In genomic region chr2:101478561-101479001, GRCh38 we compare ENCODE assay signal across 32 cellular contexts. TPM values are rescaled to one million over a fixed set of nuclear protein-coding genes. Genes with fewer than 3 reads are reported as not detected.
DNase-seq lines count a peak whose midpoint lies in the region; ATAC-seq, FAIRE-seq and TF ChIP-seq lines count a peak whose summit lies in the region.
"Had no signal": no experiment of that assay in that cellular context is flagged by ENCODE, and none has a peak within 500 bp of the region (broad histone marks: within the 10 kb centered on the region; RNA-seq: fewer than 3 reads in every experiment).

No MANE protein-coding gene starts in this region.

- no peak overlapping the region for H3K9ac ChIP-seq in HepG2 (ENCODE audit: insufficient read depth, low read depth, low read length)

- TF ChIP-seq POLR2A in right lobe of liver (IDR thresholded peaks at IDR 0.05) (no peak), HepG2 (IDR thresholded peaks at IDR 0.05; ENCODE audit: insufficient read depth in 1 of 2, low read depth in 2 of 2, low read length in 2 of 2) (no peak)

- in situ Hi-C loops in HepG2 (cut with HindIII; ENCODE audit: extremely low pct_ligation_motif_present, low pct_unique_long_range_greater_than_20kb) (no loop called here), astrocyte of the spinal cord (cut with HindIII; ENCODE audit: low sequenced_read_pairs) (no loop called here)

- no peak for FAIRE-seq in HepG2 (lab: Jason Lieb, UNC)
- FAIRE-seq: A204.1, colon, islet of Langerhans, small intestine had no signal

- BruUV-seq in HepG2 (replicated peaks; lab: Mats Ljungman, UMichigan), result no TSS peak

- H3K4me1 ChIP-seq in right lobe of liver, result peaks cover 0 to 6% (median 0%) of the 10 kb centered on the region in 4 donors
- peaks cover 5% of the 10 kb centered on the region for H3K4me1 ChIP-seq in HepG2 (ENCODE audit: insufficient read depth, low read length)

- H3K27ac ChIP-seq in right lobe of liver (no peak overlapping the region), HepG2 (ENCODE audit: extremely low read length, insufficient read depth, low read length) (no peak overlapping the region)
- H3K27ac ChIP-seq: brain microvascular endothelial cell, epithelial cell of prostate, gastroesophageal sphincter, left lung, stomach, tibial nerve had no signal

- POLR2A ChIA-PET in HepG2 (lab: Yijun Ruan, JAX), result no interaction called here

- H3K9me3 ChIP-seq in right lobe of liver, result no peaks in the 10 kb centered on the region
- H3K9me3 ChIP-seq in HepG2 (ENCODE audit: low read length), result no peaks in the 10 kb centered on the region
- H3K9me3 ChIP-seq: gastroesophageal sphincter, left lung, stomach, tibial nerve had no signal

- peaks cover 0 to 5% of the 10 kb centered on the region in 2 donors for H3K27me3 ChIP-seq in right lobe of liver
- peaks cover 6 to 32% of the 10 kb centered on the region in 2 experiments; a peak in 4 of 5 replicates for H3K27me3 ChIP-seq in HepG2 (ENCODE audit: control insufficient read depth in 1 of 2, insufficient read depth in 2 of 2, low read length in 2 of 2)
- H3K27me3 ChIP-seq: brain microvascular endothelial cell, gastroesophageal sphincter, tibial nerve had no signal

- TF ChIP-seq CTCF in right lobe of liver (IDR thresholded peaks at IDR 0.05) (no peak), HepG2 (CRISPR knock-in tag; IDR thresholded peaks at IDR 0.05) (no peak), astrocyte of the spinal cord (IDR thresholded peaks at IDR 0.05; ENCODE audit: low read depth, low read length) (no peak), fibroblast of the aortic adventitia (IDR thresholded peaks at IDR 0.05; ENCODE audit: insufficient read depth, low read length) (no peak)

- TF ChIP-seq RAD21 in HepG2 (CRISPR knock-in tag; IDR thresholded peaks at IDR 0.05), result no peak

- no peaks in the 10 kb centered on the region for H4K20me1 ChIP-seq in HepG2 (ENCODE audit: insufficient read depth, low read length)

- H3K4me2 ChIP-seq in HepG2 (ENCODE audit: low read depth, low read length), result no peak overlapping the region

- peak in 3 of 4 donors; percentile 8 to 31 (median 28) for ATAC-seq in right lobe of liver
- no peak for ATAC-seq in HepG2
- ATAC-seq in GM19324 (IDR thresholded peaks at IDR 0.05; ENCODE audit: low FRiP score, unreplicated experiment), result no peak
- ATAC-seq: CD8-positive, alpha-beta T cell; gastroesophageal sphincter; left lung; naive thymus-derived CD8-positive, alpha-beta T cell had no signal

- DNase-seq in right lobe of liver (no peak), HepG2 (ENCODE audit: low spot score) (no peak), astrocyte of the spinal cord (ENCODE audit: low read depth, low spot score) (peak; percentile 61), fibroblast of the aortic adventitia (ENCODE audit: low read depth) (peak; percentile 66), superior temporal gyrus (ENCODE audit: extremely low spot score) (peak; percentile 36), hypothalamus (lab: John Stamatoyannopoulos, UW) (no peak)
- DNase-seq in stimulated activated CD4-positive, alpha-beta T cell treated with anti-CD3 and anti-CD28 coated beads, Interleukin-4, amount 100 ng/mL, for 1 hour, result no peak
- DNase-seq: activated CD4-positive, alpha-beta memory T cell treated with anti-CD3 and anti-CD28 coated beads, Interleukin-2, amount 10 ng/mL, durations not matched to agents 7 days and 5 days; activated CD4-positive, CD25-positive, alpha-beta regulatory T cell treated with anti-CD3 and anti-CD28 coated beads, Interleukin-2, amount 50 U/mL, for 72 hours; activated CD8-positive, alpha-beta memory T cell treated with anti-CD3 and anti-CD28 coated beads, Interleukin-2, amount 50 U/mL, for 48 hours; activated effector memory CD4-positive, alpha-beta T cell treated with Interleukin-2 at 50 U/mL for 16 hours; brain microvascular endothelial cell; CD8-positive, alpha-beta T cell; DMS 273 treated with DMSO at 0.1 percent for 48 hours; effector CD4-positive, alpha-beta T cell; hippocampal formation; left lung; MM.1S; naive thymus-derived CD8-positive, alpha-beta T cell; NCI-H2029; NCI-H774; small intestine; stomach; T-helper 2 cell had no signal

- H3K4me3 ChIP-seq in right lobe of liver (no peak overlapping the region), HepG2 (replicated peaks in 1 of 3; ENCODE audit: insufficient read depth in 1 of 3, low read depth in 2 of 3, low read length in 3 of 3) (no peak overlapping the region), astrocyte of the spinal cord (ENCODE audit: low read depth, low read length) (no peak overlapping the region), fibroblast of the aortic adventitia (ENCODE audit: low read depth, low read length) (no peak overlapping the region)
- H3K4me3 ChIP-seq: gastroesophageal sphincter, left lung, stomach, tibial nerve had no signal

- CTCF ChIA-PET in HepG2 (lab: Yijun Ruan, JAX; ENCODE audit: low intra/inter-chr PET ratio, low total read pairs), result no interaction called here

- no peak overlapping the region for H2AFZ ChIP-seq in HepG2 (ENCODE audit: low read length)

- no peaks in the 10 kb centered on the region for H3K79me2 ChIP-seq in HepG2 (ENCODE audit: insufficient read depth, low read length)

- H3K36me3 ChIP-seq in right lobe of liver (no peaks in the 10 kb centered on the region), HepG2 (replicated peaks in 1 of 2; ENCODE audit: control insufficient read depth in 1 of 2, insufficient read depth in 2 of 2, low read length in 2 of 2) (no peaks in the 10 kb centered on the region)
- H3K36me3 ChIP-seq: brain microvascular endothelial cell, gastroesophageal sphincter, left lung, stomach, tibial nerve had no signal

- 45% methylated on average over 2 of the region's 2 CpGs for WGBS in right lobe of liver (ENCODE audit: insufficient coverage, low coverage, low lambda C conversion rate, missing lambda C conversion rate)
- WGBS in HepG2 (ENCODE audit: low lambda C conversion rate), result 25% methylated on average over 2 of the region's 2 CpGs

- no peak for TF ChIP-seq EP300 in HepG2 (IDR thresholded peaks at IDR 0.05; ENCODE audit: low read depth in 2 of 2, low read length in 2 of 2)
- TF ChIP-seq EP300 in HepG2 (CRISPR knock-in tag; IDR thresholded peaks at IDR 0.05; ENCODE audit: borderline replicate concordance), result no peak

- intact Hi-C loops in right lobe of liver (cut with DNase I), result no loop called here
- intact Hi-C loops in HepG2 (cut with micrococcal nuclease; ENCODE audit: unreplicated experiment), result no loop called here

TF ChIP-seq in HepG2, 621 proteins besides CTCF, POLR2A, EP300 and RAD21 (continues in another document):
- TF ChIP-seq ZNF564 (CRISPR knock-in tag; IDR thresholded peaks at IDR 0.05), result no peak
- TF ChIP-seq CSRNP2 (CRISPR knock-in tag; conservative IDR thresholded peaks at IDR 0.05; ENCODE audit: low read depth), result no peak
- no peak for TF ChIP-seq ZFX (CRISPR knock-in tag; IDR thresholded peaks at IDR 0.05; ENCODE audit: low read depth)
- TF ChIP-seq GPBP1L1 (CRISPR knock-in tag; IDR thresholded peaks at IDR 0.05), result no peak
- no peak for TF ChIP-seq MAFK (conservative IDR thresholded peaks at IDR 0.05 in 1 of 2, IDR thresholded peaks at IDR 0.05 in 1 of 2; ENCODE audit: low read length in 2 of 2)

RNA-seq across cellular contexts. Expression of gene RFX8, which starts 3.7 kb away (rescaled TPM):
- total RNA-seq in right lobe of liver (not detected), HepG2 (2016; rRNA removed; fragmentation: Illumina TruSeq; extraction: Trizol) (not detected in 2 replicates), fibroblast of the aortic adventitia (ENCODE audit: low replicate concordance) (5.3 and 24.1 TPM in 2 replicates)
- total RNA-seq in HepG2 (2016; cell fraction: cytosol; rRNA removed; fragmentation: Illumina TruSeq; extraction: Trizol; ENCODE audit: low read depth), result not detected in 2 replicates
- not detected in 2 replicates for total RNA-seq in HepG2 (2016; cell fraction: insoluble cytoplasmic fraction; rRNA removed; fragmentation: Illumina TruSeq; extraction: Trizol)
- not detected in 2 replicates for total RNA-seq in HepG2 (2016; cell fraction: membrane; rRNA removed; fragmentation: Illumina TruSeq; extraction: Trizol)
- total RNA-seq in HepG2 (2016; cell fraction: nucleus; rRNA removed; fragmentation: Illumina TruSeq; extraction: Trizol), result not detected in 2 replicates
- not detected in 2 replicates for polyA plus RNA-seq in HepG2 (2011; rRNA removed)
- polyA plus RNA-seq in HepG2 (2011; cell fraction: cytosol; rRNA removed), result not detected in 2 replicates
- polyA plus RNA-seq in HepG2 (2011; cell fraction: nucleus; rRNA removed), result not detected in 2 replicates
- polyA plus RNA-seq in HepG2 (2012), result not detected in 2 replicates
- polyA plus RNA-seq in HepG2 (2016; cell fraction: cytosol; fragmentation: Illumina TruSeq; extraction: Trizol; ENCODE audit: low read depth), result not detected in 2 replicates
- polyA plus RNA-seq in HepG2 (2016; cell fraction: insoluble cytoplasmic fraction; fragmentation: Illumina TruSeq; extraction: Trizol; ENCODE audit: low read depth), result not detected in 2 replicates
- polyA plus RNA-seq in HepG2 (2016; cell fraction: membrane; fragmentation: Illumina TruSeq; extraction: Trizol; ENCODE audit: low read depth), result not detected in 2 replicates
- polyA plus RNA-seq in HepG2 (2016; cell fraction: nucleus; fragmentation: Illumina TruSeq; extraction: Trizol; ENCODE audit: insufficient read depth, low read depth), result not detected in 2 replicates
- polyA minus RNA-seq in HepG2 (2011; rRNA and poly(A)+ RNA removed; ENCODE audit: low replicate concordance), result not detected in 2 replicates
- polyA minus RNA-seq in HepG2 (2011; cell fraction: cytosol; rRNA and poly(A)+ RNA removed), result not detected in 2 replicates
- not detected in 2 replicates for polyA minus RNA-seq in HepG2 (2011; cell fraction: nucleus; rRNA and poly(A)+ RNA removed)
- total RNA-seq: CD8-positive, alpha-beta T cell; H7; naive thymus-derived CD8-positive, alpha-beta T cell had no signal
- polyA plus RNA-seq: naive thymus-derived CD8-positive, alpha-beta T cell had no signal

Comparison
In these comparisons a context has a peak if more than half of its experiments do, and no peak if none do; other contexts are left out.
1. ATAC-seq: peak in right lobe of liver (3 of 4); none in HepG2 (single experiment) and GM19324 (single experiment).
2. DNase-seq: peak in astrocyte of the spinal cord (single experiment), fibroblast of the aortic adventitia (single experiment) and superior temporal gyrus (single experiment); none in right lobe of liver (0 of 3), HepG2 (single experiment), stimulated activated CD4-positive, alpha-beta T cell treated with anti-CD3 and anti-CD28 coated beads, Interleukin-4, amount 100 ng/mL, for 1 hour (single experiment) and hypothalamus (0 of 51).